ENCODE assay signal across 1 cellular context in the genomic region with DNA sequence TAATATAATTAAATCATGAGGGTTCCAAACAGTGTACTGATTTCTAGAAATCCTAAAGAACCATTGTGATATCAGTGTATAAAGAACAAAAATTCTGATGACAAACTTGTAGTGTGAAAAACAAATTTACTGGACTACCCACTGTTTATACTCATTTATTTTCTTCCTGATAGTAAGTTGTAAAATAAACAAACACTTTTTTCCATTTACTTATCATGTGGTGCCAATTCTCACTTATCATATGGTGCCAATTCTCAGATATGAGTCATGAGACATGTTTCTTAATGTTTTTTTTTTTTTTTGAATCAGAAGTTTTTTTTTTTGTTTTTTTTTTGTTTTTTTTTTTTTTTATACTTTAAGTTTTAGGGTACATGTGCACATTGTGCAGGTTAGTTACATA.
TF ChIP-seq lines count a peak whose summit lies in the region.

No MANE protein-coding gene starts in this region.

TF ChIP-seq in K562, 482 proteins besides CTCF, POLR2A, EP300 and RAD21:
- TF ChIP-seq, protein P1, sequence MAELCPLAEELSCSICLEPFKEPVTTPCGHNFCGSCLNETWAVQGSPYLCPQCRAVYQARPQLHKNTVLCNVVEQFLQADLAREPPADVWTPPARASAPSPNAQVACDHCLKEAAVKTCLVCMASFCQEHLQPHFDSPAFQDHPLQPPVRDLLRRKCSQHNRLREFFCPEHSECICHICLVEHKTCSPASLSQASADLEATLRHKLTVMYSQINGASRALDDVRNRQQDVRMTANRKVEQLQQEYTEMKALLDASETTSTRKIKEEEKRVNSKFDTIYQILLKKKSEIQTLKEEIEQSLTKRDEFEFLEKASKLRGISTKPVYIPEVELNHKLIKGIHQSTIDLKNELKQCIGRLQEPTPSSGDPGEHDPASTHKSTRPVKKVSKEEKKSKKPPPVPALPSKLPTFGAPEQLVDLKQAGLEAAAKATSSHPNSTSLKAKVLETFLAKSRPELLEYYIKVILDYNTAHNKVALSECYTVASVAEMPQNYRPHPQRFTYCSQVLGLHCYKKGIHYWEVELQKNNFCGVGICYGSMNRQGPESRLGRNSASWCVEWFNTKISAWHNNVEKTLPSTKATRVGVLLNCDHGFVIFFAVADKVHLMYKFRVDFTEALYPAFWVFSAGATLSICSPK (IDR thresholded peaks at IDR 0.05; ENCODE audit: borderline replicate concordance): no peak
- TF ChIP-seq ZNF384 (IDR thresholded peaks at IDR 0.05; ENCODE audit: low read depth, low read length) (peak; percentile 50; the same call in 1 of the 2 replicates), SETDB1 (IDR thresholded peaks at IDR 0.05; ENCODE audit: low read length) (no peak), RBM25 (IDR thresholded peaks at IDR 0.05; ENCODE audit: low read depth, low read length, severe bottlenecking) (peak; percentile 22)
